Comparison of ENCODE assay signal across 14 cellular contexts in the genomic region with DNA sequence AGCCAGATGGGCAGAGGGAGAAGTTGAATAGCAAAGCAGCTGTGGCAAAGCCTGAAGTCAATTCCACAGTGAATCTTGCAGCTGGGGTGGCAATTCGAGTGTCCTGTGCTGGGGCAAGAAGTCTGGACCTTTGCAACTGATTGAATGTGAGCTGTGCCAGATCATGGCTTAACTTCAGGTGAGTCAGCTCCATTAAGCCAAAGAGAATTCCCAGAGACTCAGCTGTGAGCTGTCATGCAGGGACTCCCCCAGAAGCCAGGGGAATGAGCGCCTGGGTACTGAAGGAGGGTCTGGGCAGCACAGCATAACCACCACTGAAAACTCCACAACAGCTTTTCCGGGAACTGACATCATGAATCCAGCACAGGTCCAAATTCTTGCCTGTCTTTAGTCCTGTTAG.
"Had no signal": no experiment of that assay in that cellular context is flagged by ENCODE, and none has a peak within 500 bp of the region (broad histone marks: within the 10 kb centered on the region; RNA-seq: fewer than 3 reads in every experiment).

No MANE protein-coding gene starts in this region.

- DNase-seq: activated CD4-positive, alpha-beta T cell treated with anti-CD3 and anti-CD28 coated beads for 1 hour; activated CD4-positive, alpha-beta T cell treated with anti-CD3 and anti-CD28 coated beads, Interleukin-2, amount 50 U/mL, for 48 hours; activated naive CD4-positive, alpha-beta T cell treated with anti-CD3 and anti-CD28 coated beads, Interleukin-2, amount 10 ng/mL, durations not matched to agents 7 days and 5 days; adrenal gland; central memory CD4-positive, alpha-beta T cell; colonic mucosa; hippocampal formation; lower lobe of right lung; spleen; T-cell; T-helper 9 cell had no signal

- H3K27ac ChIP-seq: adrenal gland, colonic mucosa, lower lobe of right lung, spleen, vagina had no signal

- H3K27me3 Mint-ChIP-seq: activated naive CD4-positive, alpha-beta T cell treated with anti-CD3 and anti-CD28 coated beads, Interleukin-2, amount 10 ng/mL, durations not matched to agents 7 days and 5 days had no signal

- H3K4me1 ChIP-seq: adrenal gland, colonic mucosa, lower lobe of right lung, spleen, vagina had no signal

- H3K4me3 Mint-ChIP-seq: activated naive CD4-positive, alpha-beta T cell treated with anti-CD3 and anti-CD28 coated beads, Interleukin-2, amount 10 ng/mL, durations not matched to agents 7 days and 5 days; neural crest cell; T-cell had no signal

- H3K4me3 ChIP-seq: adrenal gland, colonic mucosa, lower lobe of right lung, spleen, vagina had no signal

- H3K36me3 Mint-ChIP-seq: activated naive CD4-positive, alpha-beta T cell treated with anti-CD3 and anti-CD28 coated beads, Interleukin-2, amount 10 ng/mL, durations not matched to agents 7 days and 5 days; T-cell had no signal

- H3K36me3 ChIP-seq: adrenal gland, colonic mucosa, lower lobe of right lung, spleen, vagina had no signal

- H3K27ac Mint-ChIP-seq: activated naive CD4-positive, alpha-beta T cell treated with anti-CD3 and anti-CD28 coated beads, Interleukin-2, amount 10 ng/mL, durations not matched to agents 7 days and 5 days; activated T-helper 2 cell treated with anti-CD3 and anti-CD28 coated beads, Interferon-gamma antibody, Interleukin-2, Interleukin-4, amounts not matched to agents 10 μg/mL and 5 μg/mL and 100 μg/mL, durations not matched to agents 14 hours and 24 hours and 36 hours; T-cell had no signal

- H3K27me3 ChIP-seq: colonic mucosa, spleen, vagina had no signal

- H3K9me3 ChIP-seq: adrenal gland, colonic mucosa, lower lobe of right lung, spleen, vagina had no signal

- H3K4me1 Mint-ChIP-seq: activated naive CD4-positive, alpha-beta T cell treated with anti-CD3 and anti-CD28 coated beads, Interleukin-2, amount 10 ng/mL, durations not matched to agents 7 days and 5 days; neural crest cell had no signal

- H3K9me3 Mint-ChIP-seq: activated naive CD4-positive, alpha-beta T cell treated with anti-CD3 and anti-CD28 coated beads, Interleukin-2, amount 10 ng/mL, durations not matched to agents 7 days and 5 days; activated T-helper 2 cell treated with anti-CD3 and anti-CD28 coated beads, Interferon-gamma antibody, Interleukin-2, Interleukin-4, amounts not matched to agents 10 μg/mL and 5 μg/mL and 100 μg/mL, durations not matched to agents 14 hours and 24 hours and 36 hours; neural crest cell had no signal
